Comparison of ENCODE assay signal across 28 cellular contexts in the genomic region with DNA sequence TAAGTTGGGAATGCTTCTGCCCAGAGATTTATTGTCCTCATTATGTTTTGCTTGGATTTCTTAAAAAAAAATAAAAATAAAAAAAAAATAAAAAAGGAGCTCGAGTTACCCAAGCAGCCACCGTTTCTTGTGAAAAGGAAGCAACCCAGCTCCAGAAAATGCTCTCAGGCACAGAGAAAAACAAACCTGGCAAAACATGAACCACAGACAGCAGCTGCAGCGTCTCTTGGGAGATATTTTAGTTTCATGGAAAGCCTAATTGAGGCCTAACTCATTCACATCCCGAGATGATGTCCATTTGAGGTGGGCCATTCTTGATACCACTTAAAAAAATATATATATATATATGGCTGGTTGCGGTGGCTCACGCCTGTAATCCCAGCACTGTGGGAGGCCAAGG. TPM values are rescaled to one million over a fixed set of nuclear protein-coding genes. Genes with fewer than 3 reads are reported as not detected.
"Had no signal": no experiment of that assay in that cellular context is flagged by ENCODE, and none has a peak within 500 bp of the region (broad histone marks: within the 10 kb centered on the region; RNA-seq: fewer than 3 reads in every experiment).

No MANE protein-coding gene starts in this region.

- H3K4me3 Mint-ChIP-seq: activated naive CD4-positive, alpha-beta T cell treated with anti-CD3 and anti-CD28 coated beads for 36 hours; activated naive CD8-positive, alpha-beta T cell treated with anti-CD3 and anti-CD28 coated beads for 36 hours; activated T-helper 1 cell treated with anti-CD3 and anti-CD28 coated beads, Interleukin-12 subunit alpha, Interleukin-12 subunit beta, Interleukin-2, Interleukin-4 antibody, amounts not matched to agents 30 ng/mL and 10 ng/mL and 1 ng/mL, durations not matched to agents 14 hours and 24 hours and 36 hours; naive B cell; T-helper 2 cell treated with Interferon-gamma antibody and Interleukin-4, amounts not matched to agents 5 μg/mL and 100 μg/mL, for 36 hours had no signal

- H3K4me2 ChIP-seq: hepatocyte had no signal

- H3K79me2 ChIP-seq: hepatocyte had no signal

- H3K27me3 ChIP-seq: ascending aorta, hepatocyte, pancreas, right atrium auricular region, transverse colon had no signal

- H3K36me3 Mint-ChIP-seq: activated naive CD8-positive, alpha-beta T cell treated with anti-CD3 and anti-CD28 coated beads for 36 hours; brain; naive B cell had no signal

- H3K9me3 Mint-ChIP-seq: activated naive CD4-positive, alpha-beta T cell treated with anti-CD3 and anti-CD28 coated beads for 36 hours; activated naive CD8-positive, alpha-beta T cell treated with anti-CD3 and anti-CD28 coated beads for 36 hours; activated T-helper 1 cell treated with anti-CD3 and anti-CD28 coated beads, Interleukin-12 subunit alpha, Interleukin-12 subunit beta, Interleukin-2, Interleukin-4 antibody, amounts not matched to agents 30 ng/mL and 10 ng/mL and 1 ng/mL, durations not matched to agents 14 hours and 24 hours and 36 hours; brain; nephron progenitor cell; T-helper 2 cell treated with Interferon-gamma antibody and Interleukin-4, amounts not matched to agents 5 μg/mL and 100 μg/mL, for 36 hours had no signal

- ATAC-seq: left ventricle myocardium superior, pancreas, psoas muscle had no signal

- H3K27ac Mint-ChIP-seq: activated naive CD4-positive, alpha-beta T cell treated with anti-CD3 and anti-CD28 coated beads for 36 hours; activated naive CD8-positive, alpha-beta T cell treated with anti-CD3 and anti-CD28 coated beads for 36 hours; activated T-helper 1 cell treated with anti-CD3 and anti-CD28 coated beads, Interleukin-12 subunit alpha, Interleukin-12 subunit beta, Interleukin-2, Interleukin-4 antibody, amounts not matched to agents 30 ng/mL and 10 ng/mL and 1 ng/mL, durations not matched to agents 14 hours and 24 hours and 36 hours; brain; naive B cell; nephron progenitor cell; T-helper 2 cell treated with Interferon-gamma antibody and Interleukin-4, amounts not matched to agents 5 μg/mL and 100 μg/mL, for 36 hours had no signal

- H3K4me1 ChIP-seq: ascending aorta, pancreas, psoas muscle, right atrium auricular region had no signal

- H3K27ac ChIP-seq: ascending aorta, coronary artery, hepatocyte, pancreas, psoas muscle, right atrium auricular region, transverse colon had no signal

- H3K4me1 Mint-ChIP-seq: activated naive CD8-positive, alpha-beta T cell treated with anti-CD3 and anti-CD28 coated beads for 36 hours; naive B cell had no signal

- H3K4me3 ChIP-seq: coronary artery, hepatocyte, pancreas, psoas muscle, right atrium auricular region, transverse colon had no signal

- H3K36me3 ChIP-seq: ascending aorta, pancreas, right atrium auricular region, transverse colon had no signal

- DNase-seq: activated CD4-positive, alpha-beta T cell treated with anti-CD3 and anti-CD28 coated beads for 48 hours; activated CD4-positive, alpha-beta T cell treated with anti-CD3 and anti-CD28 coated beads, Interleukin-2, amount 50 U/mL, for 48 hours; activated CD4-positive, CD25-positive, alpha-beta regulatory T cell; activated CD8-positive, alpha-beta memory T cell treated with anti-CD3 and anti-CD28 coated beads, Interleukin-2, amount 50 U/mL, for 4 hours; activated effector memory CD4-positive, alpha-beta T cell treated with anti-CD3 and anti-CD28 coated beads, Interleukin-2, amount 50 U/mL, for 16 hours; activated naive CD4-positive, alpha-beta T cell treated with anti-CD3 and anti-CD28 coated beads for 36 hours; activated naive CD8-positive, alpha-beta T cell treated with anti-CD3 and anti-CD28 coated beads for 36 hours; activated T-cell treated with anti-CD3 and anti-CD28 coated beads, Interleukin-2, amount 50 U/mL, for 1 hour; dorsolateral prefrontal cortex; effector memory CD4-positive, alpha-beta T cell; islet precursor cell; left ventricle myocardium superior; mammary epithelial cell; naive B cell; nephron progenitor cell; pancreas; psoas muscle; stimulated activated CD4-positive, alpha-beta T cell treated with anti-CD3 and anti-CD28 coated beads, Interleukin-2, amount 100 ng/mL, for 48 hours; stimulated activated naive CD4-positive, alpha-beta T cell treated with Interleukin-2 at 50 U/mL for 16 hours; transverse colon had no signal

- H3K9me3 ChIP-seq: ascending aorta, pancreas, psoas muscle, right atrium auricular region, transverse colon had no signal

- H2AFZ ChIP-seq: hepatocyte had no signal

RNA-seq across cellular contexts. Expression of a gene that starts 13.8 kb away (rescaled TPM):
- total RNA-seq: activated CD8-positive, alpha-beta memory T cell treated with anti-CD3 and anti-CD28 coated beads for 36 hours; activated naive CD4-positive, alpha-beta T cell treated with anti-CD3 and anti-CD28 coated beads for 36 hours; activated naive CD8-positive, alpha-beta T cell treated with anti-CD3 and anti-CD28 coated beads for 36 hours; activated T-helper 1 cell treated with anti-CD3 and anti-CD28 coated beads, Interleukin-12 subunit alpha, Interleukin-12 subunit beta, Interleukin-2, Interleukin-4 antibody, amounts not matched to agents 30 ng/mL and 10 ng/mL and 1 ng/mL, durations not matched to agents 14 hours and 24 hours and 36 hours; left ventricle myocardium superior had no signal
